ENCODE assay signal across 34 cellular contexts in genomic region chr3:12744326-12744725, GRCh38. TPM values are rescaled to one million over a fixed set of nuclear protein-coding genes. Genes with fewer than 3 reads are reported as not detected.
"Had no signal": no experiment of that assay in that cellular context is flagged by ENCODE, and none has a peak within 500 bp of the region (broad histone marks: within the 10 kb centered on the region; RNA-seq: fewer than 3 reads in every experiment).

No MANE protein-coding gene starts in this region.

- H3K4me3 Mint-ChIP-seq: activated CD4-positive, alpha-beta memory T cell treated with anti-CD3 and anti-CD28 coated beads for 36 hours; activated CD4-positive, alpha-beta T cell treated with anti-CD3 and anti-CD28 coated beads for 36 hours; activated CD4-positive, alpha-beta T cell treated with anti-CD3 and anti-CD28 coated beads, Interleukin-2, amount 10 ng/mL, durations not matched to agents 24 days and 14 days; activated CD8-positive, alpha-beta memory T cell treated with anti-CD3 and anti-CD28 coated beads, Interleukin-2, amount 10 ng/mL, durations not matched to agents 7 days and 5 days; activated CD8-positive, alpha-beta T cell treated with anti-CD3 and anti-CD28 coated beads, Interleukin-2, amount 10 ng/mL, durations not matched to agents 7 days and 5 days; activated naive CD4-positive, alpha-beta T cell treated with anti-CD3 and anti-CD28 coated beads for 36 hours; activated naive CD4-positive, alpha-beta T cell treated with anti-CD3 and anti-CD28 coated beads, Interleukin-2, amount 50 U/mL, for 24 hours; activated naive CD8-positive, alpha-beta T cell treated with anti-CD3 and anti-CD28 coated beads for 36 hours; activated naive CD8-positive, alpha-beta T cell treated with anti-CD3 and anti-CD28 coated beads, Interleukin-2, amount 50 U/mL, for 24 hours; activated T-helper 1 cell treated with anti-CD3 and anti-CD28 coated beads, Interleukin-12 subunit alpha, Interleukin-12 subunit beta, Interleukin-2, Interleukin-4 antibody, amounts not matched to agents 30 ng/mL and 10 ng/mL and 1 ng/mL, durations not matched to agents 14 hours and 24 hours and 36 hours; effector memory CD8-positive, alpha-beta T cell had no signal

- H3K36me3 Mint-ChIP-seq: activated CD4-positive, alpha-beta memory T cell treated with anti-CD3 and anti-CD28 coated beads for 36 hours; activated CD8-positive, alpha-beta memory T cell treated with anti-CD3 and anti-CD28 coated beads, Interleukin-2, amount 10 ng/mL, durations not matched to agents 7 days and 5 days; activated naive CD4-positive, alpha-beta T cell treated with anti-CD3 and anti-CD28 coated beads, Interleukin-2, amount 50 U/mL, for 24 hours; activated naive CD8-positive, alpha-beta T cell treated with anti-CD3 and anti-CD28 coated beads for 36 hours had no signal

- H3K27me3 ChIP-seq: adrenal gland, body of pancreas, esophagus muscularis mucosa, gastroesophageal sphincter had no signal

- H3K36me3 ChIP-seq: adrenal gland, esophagus muscularis mucosa, gastroesophageal sphincter had no signal

- H3K9me3 Mint-ChIP-seq: activated CD4-positive, alpha-beta memory T cell treated with anti-CD3 and anti-CD28 coated beads for 36 hours; activated CD4-positive, alpha-beta T cell treated with anti-CD3 and anti-CD28 coated beads, Interleukin-2, amount 10 ng/mL, durations not matched to agents 24 days and 14 days; activated naive CD4-positive, alpha-beta T cell treated with anti-CD3 and anti-CD28 coated beads for 36 hours; activated naive CD4-positive, alpha-beta T cell treated with anti-CD3 and anti-CD28 coated beads, Interleukin-2, amount 50 U/mL, for 24 hours; activated naive CD8-positive, alpha-beta T cell treated with anti-CD3 and anti-CD28 coated beads for 36 hours; activated naive CD8-positive, alpha-beta T cell treated with anti-CD3 and anti-CD28 coated beads, Interleukin-2, amount 50 U/mL, for 24 hours; activated T-helper 1 cell treated with anti-CD3 and anti-CD28 coated beads, Interleukin-12 subunit alpha, Interleukin-12 subunit beta, Interleukin-2, Interleukin-4 antibody, amounts not matched to agents 30 ng/mL and 10 ng/mL and 1 ng/mL, durations not matched to agents 14 hours and 24 hours and 36 hours; activated T-helper 2 cell treated with anti-CD3 and anti-CD28 coated beads, Interferon-gamma antibody, Interleukin-2, Interleukin-4, amounts not matched to agents 10 μg/mL and 5 μg/mL and 100 μg/mL, durations not matched to agents 14 hours and 24 hours and 36 hours; effector memory CD8-positive, alpha-beta T cell had no signal

- ATAC-seq: activated CD4-positive, alpha-beta T cell treated with anti-CD3 and anti-CD28 coated beads for 36 hours; activated CD8-positive, alpha-beta memory T cell treated with anti-CD3 and anti-CD28 coated beads, Interleukin-2, amount 10 ng/mL, durations not matched to agents 7 days and 5 days; activated CD8-positive, alpha-beta T cell treated with anti-CD3 and anti-CD28 coated beads, Interleukin-2, amount 10 ng/mL, durations not matched to agents 7 days and 5 days; activated naive CD8-positive, alpha-beta T cell treated with anti-CD3 and anti-CD28 coated beads, Interleukin-2, amount 50 U/mL, for 24 hours; body of pancreas; effector memory CD8-positive, alpha-beta T cell; gastroesophageal sphincter had no signal

- H3K27me3 Mint-ChIP-seq: activated naive CD8-positive, alpha-beta T cell treated with anti-CD3 and anti-CD28 coated beads, Interleukin-2, amount 50 U/mL, for 24 hours had no signal

- H3K27ac ChIP-seq: adrenal gland, body of pancreas, esophagus muscularis mucosa, gastroesophageal sphincter had no signal

- H3K4me1 ChIP-seq: adrenal gland, body of pancreas, gastroesophageal sphincter had no signal

- H3K27ac Mint-ChIP-seq: activated CD4-positive, alpha-beta memory T cell treated with anti-CD3 and anti-CD28 coated beads for 36 hours; activated CD4-positive, alpha-beta T cell treated with anti-CD3 and anti-CD28 coated beads for 36 hours; activated CD4-positive, alpha-beta T cell treated with anti-CD3 and anti-CD28 coated beads, Interleukin-2, amount 10 ng/mL, durations not matched to agents 24 days and 14 days; activated CD8-positive, alpha-beta memory T cell treated with anti-CD3 and anti-CD28 coated beads, Interleukin-2, amount 10 ng/mL, durations not matched to agents 7 days and 5 days; activated CD8-positive, alpha-beta T cell treated with anti-CD3 and anti-CD28 coated beads, Interleukin-2, amount 10 ng/mL, durations not matched to agents 7 days and 5 days; activated naive CD4-positive, alpha-beta T cell treated with anti-CD3 and anti-CD28 coated beads for 36 hours; activated naive CD4-positive, alpha-beta T cell treated with anti-CD3 and anti-CD28 coated beads, Interleukin-2, amount 50 U/mL, for 24 hours; activated naive CD8-positive, alpha-beta T cell treated with anti-CD3 and anti-CD28 coated beads for 36 hours; activated naive CD8-positive, alpha-beta T cell treated with anti-CD3 and anti-CD28 coated beads, Interleukin-2, amount 50 U/mL, for 24 hours; activated T-helper 1 cell treated with anti-CD3 and anti-CD28 coated beads, Interleukin-12 subunit alpha, Interleukin-12 subunit beta, Interleukin-2, Interleukin-4 antibody, amounts not matched to agents 30 ng/mL and 10 ng/mL and 1 ng/mL, durations not matched to agents 14 hours and 24 hours and 36 hours; activated T-helper 2 cell treated with anti-CD3 and anti-CD28 coated beads, Interferon-gamma antibody, Interleukin-2, Interleukin-4, amounts not matched to agents 10 μg/mL and 5 μg/mL and 100 μg/mL, durations not matched to agents 14 hours and 24 hours and 36 hours; effector memory CD8-positive, alpha-beta T cell had no signal

- H3K9me3 ChIP-seq: adrenal gland, body of pancreas, esophagus muscularis mucosa, gastroesophageal sphincter had no signal

- DNase-seq: activated CD4-positive, alpha-beta memory T cell treated with anti-CD3 and anti-CD28 coated beads for 36 hours; activated CD4-positive, alpha-beta T cell treated with anti-CD3 and anti-CD28 coated beads for 36 hours; activated CD4-positive, alpha-beta T cell treated with anti-CD3 and anti-CD28 coated beads, Interleukin-2, amount 10 ng/mL, durations not matched to agents 24 days and 14 days; activated CD4-positive, CD25-positive, alpha-beta regulatory T cell; activated CD4-positive, CD25-positive, alpha-beta regulatory T cell treated with anti-CD3 and anti-CD28 coated beads, Interleukin-2, amount 50 U/mL, for 72 hours; activated CD8-positive, alpha-beta memory T cell treated with anti-CD3 and anti-CD28 coated beads, Interleukin-2, amount 10 ng/mL, durations not matched to agents 7 days and 5 days; activated CD8-positive, alpha-beta memory T cell treated with anti-CD3 and anti-CD28 coated beads, Interleukin-2, amount 50 U/mL, for 4 hours; activated CD8-positive, alpha-beta T cell treated with anti-CD3 and anti-CD28 coated beads, Interleukin-2, amount 10 ng/mL, durations not matched to agents 7 days and 5 days; activated effector memory CD4-positive, alpha-beta T cell treated with anti-CD3 and anti-CD28 coated beads, Interleukin-2, amount 50 U/mL, for 16 hours; activated naive CD4-positive, alpha-beta T cell treated with anti-CD3 and anti-CD28 coated beads for 36 hours; activated naive CD8-positive, alpha-beta T cell treated with anti-CD3 and anti-CD28 coated beads for 36 hours; activated naive CD8-positive, alpha-beta T cell treated with anti-CD3 and anti-CD28 coated beads, Interleukin-2, amount 50 U/mL, for 24 hours; activated T-cell treated with anti-CD3 and anti-CD28 coated beads, Interleukin-2, amount 50 U/mL, for 1 hour; activated T-cell treated with anti-CD3 and anti-CD28 coated beads, Interleukin-2, amount 50 U/mL, for 48 hours; adrenal gland; amygdala; aorta; body of pancreas; caudate nucleus; cortex of kidney; dermis blood vessel endothelial cell; effector CD4-positive, alpha-beta T cell; effector memory CD8-positive, alpha-beta T cell; foreskin melanocyte; T-helper 2 cell had no signal

- H3K4me1 Mint-ChIP-seq: activated CD4-positive, alpha-beta T cell treated with anti-CD3 and anti-CD28 coated beads for 36 hours; activated CD4-positive, alpha-beta T cell treated with anti-CD3 and anti-CD28 coated beads, Interleukin-2, amount 10 ng/mL, durations not matched to agents 24 days and 14 days; activated CD8-positive, alpha-beta memory T cell treated with anti-CD3 and anti-CD28 coated beads, Interleukin-2, amount 10 ng/mL, durations not matched to agents 7 days and 5 days; activated naive CD4-positive, alpha-beta T cell treated with anti-CD3 and anti-CD28 coated beads, Interleukin-2, amount 50 U/mL, for 24 hours; activated naive CD8-positive, alpha-beta T cell treated with anti-CD3 and anti-CD28 coated beads for 36 hours; activated naive CD8-positive, alpha-beta T cell treated with anti-CD3 and anti-CD28 coated beads, Interleukin-2, amount 50 U/mL, for 24 hours had no signal

- H3K4me3 ChIP-seq: adrenal gland, body of pancreas, esophagus muscularis mucosa, gastroesophageal sphincter had no signal

RNA-seq across cellular contexts. Expression of gene TMEM40, which starts 14.7 kb away (rescaled TPM):
- total RNA-seq: activated CD4-positive, alpha-beta memory T cell treated with anti-CD3 and anti-CD28 coated beads for 36 hours; activated CD4-positive, alpha-beta T cell treated with anti-CD3 and anti-CD28 coated beads for 36 hours; activated CD4-positive, alpha-beta T cell treated with anti-CD3 and anti-CD28 coated beads, Interleukin-2, amount 10 ng/mL, durations not matched to agents 24 days and 14 days; activated CD8-positive, alpha-beta memory T cell treated with anti-CD3 and anti-CD28 coated beads for 36 hours; activated CD8-positive, alpha-beta memory T cell treated with anti-CD3 and anti-CD28 coated beads, Interleukin-2, amount 10 ng/mL, durations not matched to agents 7 days and 5 days; activated CD8-positive, alpha-beta T cell treated with anti-CD3 and anti-CD28 coated beads, Interleukin-2, amount 10 ng/mL, durations not matched to agents 7 days and 5 days; activated naive CD4-positive, alpha-beta T cell treated with anti-CD3 and anti-CD28 coated beads for 36 hours; activated naive CD8-positive, alpha-beta T cell treated with anti-CD3 and anti-CD28 coated beads for 36 hours; activated T-helper 1 cell treated with anti-CD3 and anti-CD28 coated beads, Interleukin-12 subunit alpha, Interleukin-12 subunit beta, Interleukin-2, Interleukin-4 antibody, amounts not matched to agents 30 ng/mL and 10 ng/mL and 1 ng/mL, durations not matched to agents 14 hours and 24 hours and 36 hours; activated T-helper 2 cell treated with anti-CD3 and anti-CD28 coated beads, Interferon-gamma antibody, Interleukin-2, Interleukin-4, amounts not matched to agents 10 μg/mL and 5 μg/mL and 100 μg/mL, durations not matched to agents 14 hours and 24 hours and 36 hours; body of pancreas; chondrocyte; dermis blood vessel endothelial cell; esophagus muscularis mucosa; glomerular endothelial cell; T-helper 1 cell treated with Interleukin-12 subunit alpha and Interleukin-12 subunit beta and Interleukin-4 antibody, amounts not matched to agents 30 ng/mL and 1 ng/mL, for 36 hours had no signal
